8 cellular contexts compared by ENCODE assay signal in the genomic region with DNA sequence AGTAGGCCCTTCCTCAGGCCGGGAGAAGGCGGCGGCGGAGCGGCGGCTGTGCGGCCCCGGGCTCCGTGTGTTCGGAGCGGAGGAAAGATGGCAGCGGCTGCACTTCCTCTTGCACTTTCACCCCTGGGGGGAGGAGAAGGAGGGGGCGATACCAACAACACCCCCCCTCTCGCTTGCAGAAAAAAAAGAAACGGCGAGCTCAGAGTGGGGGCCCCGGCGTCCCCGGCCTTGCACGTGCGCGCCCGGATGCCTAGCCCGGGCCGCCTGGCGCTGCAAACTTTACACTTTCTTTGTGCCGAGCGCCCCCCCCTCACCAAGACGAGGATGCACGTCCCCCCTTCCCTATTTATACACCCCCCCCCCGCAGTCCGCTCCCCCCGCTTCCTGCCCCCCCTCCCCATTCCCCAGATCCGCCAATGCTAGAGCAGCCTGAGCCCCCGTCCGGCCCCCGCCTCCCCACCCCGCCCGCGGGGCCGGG. TPM values are rescaled to one million over a fixed set of nuclear protein-coding genes. Genes with fewer than 3 reads are reported as not detected.
DNase-seq lines count a peak whose midpoint lies in the region; ATAC-seq and TF ChIP-seq lines count a peak whose summit lies in the region.

A gene with protein sequence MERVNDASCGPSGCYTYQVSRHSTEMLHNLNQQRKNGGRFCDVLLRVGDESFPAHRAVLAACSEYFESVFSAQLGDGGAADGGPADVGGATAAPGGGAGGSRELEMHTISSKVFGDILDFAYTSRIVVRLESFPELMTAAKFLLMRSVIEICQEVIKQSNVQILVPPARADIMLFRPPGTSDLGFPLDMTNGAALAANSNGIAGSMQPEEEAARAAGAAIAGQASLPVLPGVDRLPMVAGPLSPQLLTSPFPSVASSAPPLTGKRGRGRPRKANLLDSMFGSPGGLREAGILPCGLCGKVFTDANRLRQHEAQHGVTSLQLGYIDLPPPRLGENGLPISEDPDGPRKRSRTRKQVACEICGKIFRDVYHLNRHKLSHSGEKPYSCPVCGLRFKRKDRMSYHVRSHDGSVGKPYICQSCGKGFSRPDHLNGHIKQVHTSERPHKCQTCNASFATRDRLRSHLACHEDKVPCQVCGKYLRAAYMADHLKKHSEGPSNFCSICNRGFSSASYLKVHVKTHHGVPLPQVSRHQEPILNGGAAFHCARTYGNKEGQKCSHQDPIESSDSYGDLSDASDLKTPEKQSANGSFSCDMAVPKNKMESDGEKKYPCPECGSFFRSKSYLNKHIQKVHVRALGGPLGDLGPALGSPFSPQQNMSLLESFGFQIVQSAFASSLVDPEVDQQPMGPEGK (minus strand): TSS at position 92 of the 478 bp plus-strand sequence. CDS start 744 bp downstream, outside the sequence.

- no peak for TF ChIP-seq CTCF in MM.1S (IDR thresholded peaks at IDR 0.05; ENCODE audit: low read length)
- no peak for TF ChIP-seq CTCF in ascending aorta (IDR thresholded peaks at IDR 0.05)
- no peak for TF ChIP-seq CTCF in hepatocyte (IDR thresholded peaks at IDR 0.05; ENCODE audit: poor library complexity)

- H3F3A ChIP-seq in MM.1S (ENCODE audit: insufficient read depth, low read length): peaks cover 19% of the 10 kb centered on the region

- WGBS in hepatocyte (ENCODE audit: low lambda C conversion rate, missing lambda C conversion rate): 1% methylated on average over 19 of the region's 41 CpGs

- no peaks in the 10 kb centered on the region for H4K20me1 ChIP-seq in MM.1S (ENCODE audit: insufficient read depth, low read length)
- H4K20me1 ChIP-seq in hepatocyte (ENCODE audit: insufficient read depth, poor library complexity, severe bottlenecking): peaks cover 41% of the 10 kb centered on the region

- H3K4me2 ChIP-seq in MM.1S (ENCODE audit: low read depth, low read length) (peak within 1 kb of the TSS; percentile 98), hepatocyte (peak within 1 kb of the TSS; percentile 100)

- H3K9me3 ChIP-seq in MM.1S (replicated peaks; ENCODE audit: insufficient read depth, low read length) (no peaks in the 10 kb centered on the region), ascending aorta (no peaks in the 10 kb centered on the region), hepatocyte (ENCODE audit: low read depth) (no peaks in the 10 kb centered on the region)

- H3K4me3 ChIP-seq in MM.1S (ENCODE audit: low read length): peak within 1 kb of the TSS; percentile 83
- H3K4me3 ChIP-seq in ascending aorta: peak within 1 kb of the TSS; percentile 56 to 93
- peak within 1 kb of the TSS; percentile 70 for H3K4me3 ChIP-seq in hepatocyte

- peak within 1 kb of the TSS; percentile 81 for H2AFZ ChIP-seq in MM.1S (ENCODE audit: low read length)
- peak within 1 kb of the TSS; percentile 74 for H2AFZ ChIP-seq in hepatocyte

- intact Hi-C loops in ascending aorta (cut with DNase I): loop anchor here (1.0 to 5.0 kb wide), 3 partner anchors 53 to 286 kb away; partner anchors contain the start of genes DRG1 and EIF4ENIF1

- H3K4me1 ChIP-seq in MM.1S (ENCODE audit: low read length): peaks cover 15% of the 10 kb centered on the region
- peaks cover 0 to 27% of the 10 kb centered on the region in 2 donors for H3K4me1 ChIP-seq in ascending aorta
- peaks cover 47% of the 10 kb centered on the region for H3K4me1 ChIP-seq in hepatocyte (ENCODE audit: insufficient read depth)

- peak within 1 kb of the TSS; percentile 86 for H3K9ac ChIP-seq in MM.1S (ENCODE audit: low read length)

- DNase-seq in Caki2 (ENCODE audit: low read depth) (peak; percentile 89), MM.1S (peak; percentile 77), SW480 (ENCODE audit: low spot score) (peak; percentile 88), ascending aorta (ENCODE audit: low spot score in 2 of 2) (peak in 1 of 2 donors; percentile 85), hepatocyte (ENCODE audit: low spot score) (peak; percentile 86), retina (peak; percentile 86)

- H3K27ac ChIP-seq in MM.1S (ENCODE audit: low read length) (peak within 1 kb of the TSS; percentile 83), ascending aorta (peak within 1 kb of the TSS; percentile 71 to 78), hepatocyte (peak within 1 kb of the TSS; percentile 94)

- H3K9me2 ChIP-seq in MM.1S (replicated peaks; ENCODE audit: insufficient read depth, low read length) (no peaks in the 10 kb centered on the region), hepatocyte (replicated peaks; ENCODE audit: insufficient read depth) (no peaks in the 10 kb centered on the region)

- H3K36me3 ChIP-seq in MM.1S (replicated peaks; ENCODE audit: insufficient read depth, low read length) (no peaks in the 10 kb centered on the region), ascending aorta (peaks cover 10 to 15% of the 10 kb centered on the region in 2 donors), hepatocyte (replicated peaks; ENCODE audit: insufficient read depth, low read depth) (no peaks in the 10 kb centered on the region)

- H3K27me3 ChIP-seq in MM.1S (replicated peaks; ENCODE audit: insufficient read depth, low read length): no peaks in the 10 kb centered on the region
- no peaks in the 10 kb centered on the region for H3K27me3 ChIP-seq in ascending aorta
- H3K27me3 ChIP-seq in hepatocyte: no peaks in the 10 kb centered on the region

- H3K79me2 ChIP-seq in MM.1S (ENCODE audit: low read length) (peaks cover 21% of the 10 kb centered on the region), hepatocyte (peaks cover 57% of the 10 kb centered on the region)

- ATAC-seq in GM21529 (IDR thresholded peaks at IDR 0.05; ENCODE audit: unreplicated experiment) (peak; percentile 28), GM18511 (IDR thresholded peaks at IDR 0.05; ENCODE audit: unreplicated experiment) (no peak)

- in situ Hi-C loops in Caki2 (cut with HindIII; ENCODE audit: low pct_unique_long_range_greater_than_20kb, low sequenced_read_pairs): no loop called here

RNA-seq across cellular contexts. Expression of the gene that starts here (rescaled TPM):
- total RNA-seq in Caki2 (2014; rRNA removed; shearing (Covaris generic); ENCODE audit: low replicate concordance): 23.7 and 27.4 TPM in 2 replicates
- total RNA-seq in ascending aorta (28.9 TPM), hepatocyte (20.3 and 25.1 TPM in 2 replicates)
- 18.2 and 23.8 TPM in 2 replicates for polyA plus RNA-seq in hepatocyte
